In genomic region chr6:170393807-170394399, GRCh38 we compare ENCODE assay signal across 17 cellular contexts.
A peak's percentile ranks its signal among the peaks of the same experiment; 100 is the strongest.
DNase-seq lines count a peak whose midpoint lies in the region; ATAC-seq and TF ChIP-seq lines count a peak whose summit lies in the region.
"Had no signal": no experiment of that assay in that cellular context is flagged by ENCODE, and none has a peak within 500 bp of the region (broad histone marks: within the 10 kb centered on the region; RNA-seq: fewer than 3 reads in every experiment).

No MANE protein-coding gene starts in this region.

- H3K79me2 ChIP-seq in smooth muscle cell (ENCODE audit: low read depth) = no peaks in the 10 kb centered on the region

- H3K9me3 ChIP-seq in smooth muscle cell (replicated peaks; ENCODE audit: low read depth) = no peaks in the 10 kb centered on the region
- H3K9me3 ChIP-seq: psoas muscle had no signal

- TF ChIP-seq CTCF in astrocyte of the spinal cord (IDR thresholded peaks at IDR 0.05; ENCODE audit: low read depth, low read length) = no peak
- no peak for TF ChIP-seq CTCF in smooth muscle cell (IDR thresholded peaks at IDR 0.05; ENCODE audit: borderline replicate concordance, insufficient read depth, poor library complexity, severe bottlenecking)

- no peak overlapping the region for H2AFZ ChIP-seq in smooth muscle cell (ENCODE audit: low read depth)

- no peaks in the 10 kb centered on the region for H3F3A ChIP-seq in smooth muscle cell (ENCODE audit: low read depth)

- no peaks in the 10 kb centered on the region for H4K20me1 ChIP-seq in smooth muscle cell (ENCODE audit: low read depth)

- no peak overlapping the region for H3K9ac ChIP-seq in smooth muscle cell (ENCODE audit: low read depth)

- no peak overlapping the region for H3K4me2 ChIP-seq in smooth muscle cell

- no peak overlapping the region for H3K27ac ChIP-seq in smooth muscle cell (ENCODE audit: low read depth)
- H3K27ac ChIP-seq: psoas muscle had no signal

- H3K4me3 ChIP-seq in astrocyte of the spinal cord (ENCODE audit: low read depth, low read length) (no peak overlapping the region), smooth muscle cell (no peak overlapping the region)
- H3K4me3 ChIP-seq: psoas muscle had no signal

- H3K27me3 ChIP-seq in smooth muscle cell (ENCODE audit: low read depth) = no peaks in the 10 kb centered on the region

- no peaks in the 10 kb centered on the region for H3K4me1 ChIP-seq in smooth muscle cell (ENCODE audit: low read depth)
- H3K4me1 ChIP-seq: psoas muscle had no signal

- in situ Hi-C loops in astrocyte of the spinal cord (cut with HindIII; ENCODE audit: low sequenced_read_pairs) = no loop called here

- 96% methylated on average over 9 of the region's 9 CpGs for WGBS in smooth muscle cell (ENCODE audit: low lambda C conversion rate)

- peak; percentile 28 for DNase-seq in activated T-cell treated with anti-CD3 and anti-CD28 coated beads for 48 hours (ENCODE audit: low read depth)
- DNase-seq in activated T-cell treated with anti-CD3 and anti-CD28 coated beads for 4 hours = no peak
- DNase-seq in activated CD4-positive, alpha-beta T cell treated with anti-CD3 and anti-CD28 coated beads, Interleukin-2, amount 50 U/mL, for 48 hours = peak; percentile 8 to 33
- DNase-seq in astrocyte of the spinal cord (ENCODE audit: low read depth, low spot score) = peak; percentile 36
- DNase-seq in stimulated activated CD8-positive, alpha-beta memory T cell treated with anti-CD3 and anti-CD28 coated beads, Interleukin-4, amount 100 ng/mL, for 48 hours = peak; percentile 67
- no peak for DNase-seq in ureter (ENCODE audit: low spot score)
- DNase-seq in smooth muscle cell (lab: John Stamatoyannopoulos, UW; ENCODE audit: unreplicated experiment) = no peak
- DNase-seq: ACHN; activated CD4-positive, CD25-positive, alpha-beta regulatory T cell; CD4-positive, alpha-beta memory T cell; DND-41; foreskin fibroblast; NCI-H1092; psoas muscle; trophoblast cell had no signal

- H3K36me3 ChIP-seq in smooth muscle cell (ENCODE audit: low read depth) = peaks cover 8% of the 10 kb centered on the region

- ATAC-seq in GM18520 (IDR thresholded peaks at IDR 0.05; ENCODE audit: unreplicated experiment) = no peak
- ATAC-seq: naive thymus-derived CD4-positive, alpha-beta T cell had no signal

Comparison
In these comparisons a context has a peak if more than half of its experiments do, and no peak if none do; other contexts are left out.
1. DNase-seq: peak in activated T-cell treated with anti-CD3 and anti-CD28 coated beads for 48 hours (single experiment), activated CD4-positive, alpha-beta T cell treated with anti-CD3 and anti-CD28 coated beads, Interleukin-2, amount 50 U/mL, for 48 hours (2 of 2), astrocyte of the spinal cord (single experiment) and stimulated activated CD8-positive, alpha-beta memory T cell treated with anti-CD3 and anti-CD28 coated beads, Interleukin-4, amount 100 ng/mL, for 48 hours (single experiment); none in activated T-cell treated with anti-CD3 and anti-CD28 coated beads for 4 hours (single experiment), ureter (single experiment) and smooth muscle cell (single experiment).